22 cellular contexts compared by ENCODE assay signal in genomic region chr1:34759472-34760357, GRCh38. TPM values are rescaled to one million over a fixed set of nuclear protein-coding genes. Genes with fewer than 3 reads are reported as not detected.
DNase-seq lines count a peak whose midpoint lies in the region; ATAC-seq, FAIRE-seq and TF ChIP-seq lines count a peak whose summit lies in the region.
"Had no signal": no experiment of that assay in that cellular context is flagged by ENCODE, and none has a peak within 500 bp of the region (broad histone marks: within the 10 kb centered on the region; RNA-seq: fewer than 3 reads in every experiment).

Gene GJB4, plus strand, starts transcription at chr1:34759740. Its CDS starts 1,515 bp downstream, at chr1:34761255.

- H2AFZ ChIP-seq in H9 (ENCODE audit: low read length) (no peak within 1 kb of the TSS), hepatocyte (no peak within 1 kb of the TSS), osteoblast (ENCODE audit: low read length) (no peak within 1 kb of the TSS)
- H2AFZ ChIP-seq: parathyroid adenoma had no signal

- H3K4me1 ChIP-seq in H9 (ENCODE audit: insufficient read depth, low read length): peaks cover 6% of the 10 kb centered on the region; the same call in 1 of the 2 replicates
- H3K4me1 ChIP-seq in RWPE2 (ENCODE audit: insufficient read depth, poor library complexity, severe bottlenecking): peaks cover 46% of the 10 kb centered on the region
- peaks cover 21% of the 10 kb centered on the region for H3K4me1 ChIP-seq in hepatocyte (ENCODE audit: insufficient read depth)
- peaks cover 8% of the 10 kb centered on the region for H3K4me1 ChIP-seq in osteoblast (ENCODE audit: insufficient read depth, low read length)
- no peaks in the 10 kb centered on the region for H3K4me1 ChIP-seq in HAP-1
- H3K4me1 ChIP-seq: parathyroid adenoma, tibial artery had no signal

- H3K27me3 ChIP-seq in H9 (ENCODE audit: insufficient read depth, low read length) (no peaks in the 10 kb centered on the region), RWPE2 (ENCODE audit: insufficient read depth, poor library complexity, severe bottlenecking) (no peaks in the 10 kb centered on the region), hepatocyte (no peaks in the 10 kb centered on the region), osteoblast (ENCODE audit: insufficient read depth, low read length) (no peaks in the 10 kb centered on the region), HAP-1 (ENCODE audit: low read depth) (no peaks in the 10 kb centered on the region)
- H3K27me3 ChIP-seq: cardiac muscle cell had no signal

- H2AK5ac ChIP-seq in H9 (ENCODE audit: insufficient read length, low read length): no peak within 1 kb of the TSS

- H3K56ac ChIP-seq in H9 (ENCODE audit: insufficient read length, low read depth, low read length): no peak within 1 kb of the TSS

- no peak within 1 kb of the TSS for H2BK20ac ChIP-seq in H9 (ENCODE audit: low read depth, low read length, poor library complexity, severe bottlenecking)

- H3K4me3 Mint-ChIP-seq in H9: no peak within 1 kb of the TSS
- no peak within 1 kb of the TSS for H3K4me3 Mint-ChIP-seq in activated CD4-positive, alpha-beta T cell treated with anti-CD3 and anti-CD28 coated beads for 36 hours
- H3K4me3 Mint-ChIP-seq: activated CD4-positive, alpha-beta memory T cell treated with anti-CD3 and anti-CD28 coated beads, Interleukin-2, amount 10 ng/mL, durations not matched to agents 7 days and 5 days; stimulated activated effector memory CD8-positive, alpha-beta T cell treated with anti-CD3 and anti-CD28 coated beads, Interleukin-12 subunit alpha, Interleukin-12 subunit beta, amount 100 ng/mL, for 72 hours had no signal

- in situ Hi-C loops in HAP-1 (cut with MboI; ENCODE audit: low sequenced_read_pairs): no loop called here

- H3K9ac ChIP-seq in H9 (ENCODE audit: extremely low read depth, insufficient read length, low read length): no peak within 1 kb of the TSS
- H3K9ac ChIP-seq: KMS-11, parathyroid adenoma had no signal

- H3K36me3 Mint-ChIP-seq in H9 (ENCODE audit: insufficient read depth in 1 of 3, low read depth in 3 of 3): no peaks in the 10 kb centered on the region; a peak in 1 of 7 replicates
- no peaks in the 10 kb centered on the region for H3K36me3 Mint-ChIP-seq in activated CD4-positive, alpha-beta T cell treated with anti-CD3 and anti-CD28 coated beads for 36 hours (ENCODE audit: low read depth)
- H3K36me3 Mint-ChIP-seq: stimulated activated effector memory CD8-positive, alpha-beta T cell treated with anti-CD3 and anti-CD28 coated beads, Interleukin-12 subunit alpha, Interleukin-12 subunit beta, amount 100 ng/mL, for 72 hours had no signal

- DNase-seq in H9 (peak; percentile 71), RWPE2 (ENCODE audit: low spot score) (no peak), hepatocyte (ENCODE audit: low spot score) (peak; percentile 45), osteoblast (ENCODE audit: insufficient read length, low spot score, missing footprints) (peak; percentile 67), HAP-1 (ENCODE audit: low spot score in 2 of 2) (no peak), GM19239 (ENCODE audit: insufficient read length, low spot score) (no peak)
- DNase-seq in activated CD4-positive, alpha-beta T cell treated with anti-CD3 and anti-CD28 coated beads for 36 hours: no peak
- DNase-seq: activated CD4-positive, alpha-beta memory T cell treated with anti-CD3 and anti-CD28 coated beads, Interleukin-2, amount 10 ng/mL, durations not matched to agents 7 days and 5 days; COR-L47; hippocampal formation; NCI-H1436 treated with DMSO at 0.1 percent for 48 hours; Right ventricle myocardium superior; T-helper 1 cell; tibial artery had no signal

- no peak within 1 kb of the TSS for H3T11ph ChIP-seq in H9 (ENCODE audit: low read length)

- no peak within 1 kb of the TSS for H3K18ac ChIP-seq in H9 (ENCODE audit: insufficient read length, low read depth, low read length)

- H4K91ac ChIP-seq in H9 (ENCODE audit: insufficient read length, low read depth, low read length): no peak within 1 kb of the TSS

- H3K27ac Mint-ChIP-seq in H9: 0 out of 7 replicates have a peak within 1 kb of the TSS, but pooled peaks of 1 of the 3 experiments have one; percentile 12
- H3K27ac Mint-ChIP-seq in activated CD4-positive, alpha-beta T cell treated with anti-CD3 and anti-CD28 coated beads for 36 hours: no peak within 1 kb of the TSS
- H3K27ac Mint-ChIP-seq: activated CD4-positive, alpha-beta memory T cell treated with anti-CD3 and anti-CD28 coated beads, Interleukin-2, amount 10 ng/mL, durations not matched to agents 7 days and 5 days; stimulated activated effector memory CD8-positive, alpha-beta T cell treated with anti-CD3 and anti-CD28 coated beads, Interleukin-12 subunit alpha, Interleukin-12 subunit beta, amount 100 ng/mL, for 72 hours had no signal

- peaks cover 25 to 27% of the 10 kb centered on the region in 2 experiments for H3K4me1 Mint-ChIP-seq in H9
- H3K4me1 Mint-ChIP-seq in activated CD4-positive, alpha-beta T cell treated with anti-CD3 and anti-CD28 coated beads for 36 hours: no peaks in the 10 kb centered on the region
- H3K4me1 Mint-ChIP-seq: activated CD4-positive, alpha-beta memory T cell treated with anti-CD3 and anti-CD28 coated beads, Interleukin-2, amount 10 ng/mL, durations not matched to agents 7 days and 5 days; stimulated activated effector memory CD8-positive, alpha-beta T cell treated with anti-CD3 and anti-CD28 coated beads, Interleukin-12 subunit alpha, Interleukin-12 subunit beta, amount 100 ng/mL, for 72 hours had no signal

- H4K8ac ChIP-seq in H9 (replicated peaks; ENCODE audit: insufficient read length, low read depth, low read length): no peak within 1 kb of the TSS

- H3K23ac ChIP-seq in H9 (ENCODE audit: insufficient read length, low read depth, low read length): no peak within 1 kb of the TSS

- H3K9me3 ChIP-seq in H9 (ENCODE audit: control insufficient read depth, low read depth, low read length): no peaks in the 10 kb centered on the region
- H3K9me3 ChIP-seq in RWPE2 (ENCODE audit: severe bottlenecking): no peaks in the 10 kb centered on the region
- no peaks in the 10 kb centered on the region for H3K9me3 ChIP-seq in hepatocyte (ENCODE audit: low read depth)
- H3K9me3 ChIP-seq in osteoblast (ENCODE audit: low read depth, low read length): no peaks in the 10 kb centered on the region
- no peaks in the 10 kb centered on the region for H3K9me3 ChIP-seq in HAP-1
- H3K9me3 ChIP-seq: tibial artery had no signal

- H3K4ac ChIP-seq in H9 (ENCODE audit: low read depth, low read length): no peak within 1 kb of the TSS

- H4K5ac ChIP-seq in H9 (ENCODE audit: insufficient read length, low read depth, low read length): no peak within 1 kb of the TSS

- peak; percentile 39; the same call in 2 of the 3 replicates for TF ChIP-seq CTCF in H9 (conservative IDR thresholded peaks at IDR 0.05)
- TF ChIP-seq CTCF in RWPE2 (IDR thresholded peaks at IDR 0.05; ENCODE audit: poor library complexity, severe bottlenecking): peak; percentile 13
- TF ChIP-seq CTCF in hepatocyte (IDR thresholded peaks at IDR 0.05; ENCODE audit: poor library complexity): no peak
- no peak for TF ChIP-seq CTCF in osteoblast (IDR thresholded peaks at IDR 0.05; ENCODE audit: extremely low read depth, low read depth, low read length)

- H3K9me3 Mint-ChIP-seq in H9: no peaks in the 10 kb centered on the region; a peak in 1 of 5 replicates
- H3K9me3 Mint-ChIP-seq in activated CD4-positive, alpha-beta T cell treated with anti-CD3 and anti-CD28 coated beads for 36 hours (ENCODE audit: low read depth): no peaks in the 10 kb centered on the region
- H3K9me3 Mint-ChIP-seq: activated CD4-positive, alpha-beta memory T cell treated with anti-CD3 and anti-CD28 coated beads, Interleukin-2, amount 10 ng/mL, durations not matched to agents 7 days and 5 days; stimulated activated effector memory CD8-positive, alpha-beta T cell treated with anti-CD3 and anti-CD28 coated beads, Interleukin-12 subunit alpha, Interleukin-12 subunit beta, amount 100 ng/mL, for 72 hours had no signal

- POLR2A ChIA-PET in activated CD4-positive, alpha-beta T cell treated with anti-CD3 and anti-CD28 coated beads for 36 hours (lab: Charles Lee): no interaction called here

- H2BK15ac ChIP-seq in H9 (ENCODE audit: low read depth, low read length): no peak within 1 kb of the TSS

- CTCF ChIA-PET in activated CD4-positive, alpha-beta T cell treated with anti-CD3 and anti-CD28 coated beads for 36 hours (lab: Charles Lee): interaction anchor here (1.1 kb wide), 1 partner anchor 16 kb away, joined by 3 read pairs; no protein-coding TSS in a partner anchor

- H3K27me3 Mint-ChIP-seq in H9 (ENCODE audit: low read depth): peaks cover 6% of the 10 kb centered on the region
- no peaks in the 10 kb centered on the region for H3K27me3 Mint-ChIP-seq in activated CD4-positive, alpha-beta T cell treated with anti-CD3 and anti-CD28 coated beads for 36 hours
- H3K27me3 Mint-ChIP-seq: activated CD4-positive, alpha-beta memory T cell treated with anti-CD3 and anti-CD28 coated beads, Interleukin-2, amount 10 ng/mL, durations not matched to agents 7 days and 5 days had no signal

- H3K79me2 ChIP-seq in H9 (ENCODE audit: insufficient read depth, low read length) (no peaks in the 10 kb centered on the region), hepatocyte (no peaks in the 10 kb centered on the region), osteoblast (ENCODE audit: insufficient read depth, low read length) (no peaks in the 10 kb centered on the region)
- H3K79me2 ChIP-seq: parathyroid adenoma had no signal

- H3K79me1 ChIP-seq in H9 (ENCODE audit: insufficient read depth, low read depth, low read length, poor library complexity, severe bottlenecking): no peaks in the 10 kb centered on the region

- H3K27ac ChIP-seq in H9 (ENCODE audit: insufficient read length, low read depth, low read length): no peak within 1 kb of the TSS
- H3K27ac ChIP-seq in RWPE2 (ENCODE audit: poor library complexity, severe bottlenecking): peak within 1 kb of the TSS; percentile 56
- H3K27ac ChIP-seq in hepatocyte: peak within 1 kb of the TSS; percentile 76
- no peak within 1 kb of the TSS for H3K27ac ChIP-seq in osteoblast (ENCODE audit: low read depth, low read length)
- H3K27ac ChIP-seq: cardiac muscle cell, KMS-11, parathyroid adenoma, tibial artery, VCaP had no signal

- H3K9me2 ChIP-seq in hepatocyte (replicated peaks; ENCODE audit: insufficient read depth): no peaks in the 10 kb centered on the region

- no peak within 1 kb of the TSS for H2BK12ac ChIP-seq in H9 (ENCODE audit: insufficient read length, low read depth, low read length)

- H3K4me2 ChIP-seq in H9 (ENCODE audit: insufficient read depth, insufficient read length, low read length): peak within 1 kb of the TSS; percentile 10
- H3K4me2 ChIP-seq in hepatocyte: no peak within 1 kb of the TSS
- no peak within 1 kb of the TSS for H3K4me2 ChIP-seq in osteoblast (ENCODE audit: insufficient read depth, low read length)
- H3K4me2 ChIP-seq: KMS-11 had no signal

- H2BK120ac ChIP-seq in H9 (ENCODE audit: low read depth, low read length, poor library complexity, severe bottlenecking): no peak within 1 kb of the TSS

- intact Hi-C loops in activated CD4-positive, alpha-beta T cell treated with anti-CD3 and anti-CD28 coated beads for 36 hours (cut with DNase I, micrococcal nuclease): no loop called here

- no peaks in the 10 kb centered on the region for H4K20me1 ChIP-seq in H9 (ENCODE audit: control insufficient read depth, insufficient read depth, insufficient read length)
- no peaks in the 10 kb centered on the region for H4K20me1 ChIP-seq in hepatocyte (ENCODE audit: insufficient read depth, poor library complexity, severe bottlenecking)
- no peaks in the 10 kb centered on the region for H4K20me1 ChIP-seq in osteoblast (ENCODE audit: insufficient read depth, low read length)

- H3K36me3 ChIP-seq in RWPE2 (ENCODE audit: low read depth) (peaks cover 18% of the 10 kb centered on the region), hepatocyte (replicated peaks; ENCODE audit: insufficient read depth, low read depth) (no peaks in the 10 kb centered on the region), osteoblast (ENCODE audit: insufficient read depth, low read length) (no peaks in the 10 kb centered on the region), HAP-1 (replicated peaks) (no peaks in the 10 kb centered on the region)
- H3K36me3 ChIP-seq: cardiac muscle cell, tibial artery had no signal

- H2BK5ac ChIP-seq in H9 (ENCODE audit: insufficient read length, low read length): no peak within 1 kb of the TSS

- no CpG with 5 or more reads among the region's 10 CpGs for WGBS in H9 (ENCODE audit: extremely low coverage, insufficient read length, low lambda C conversion rate)
- 54% methylated on average over 10 of the region's 10 CpGs for WGBS in hepatocyte (ENCODE audit: low lambda C conversion rate, missing lambda C conversion rate)

- H3K4me3 ChIP-seq in RWPE2 (ENCODE audit: severe bottlenecking): no peak within 1 kb of the TSS
- H3K4me3 ChIP-seq in hepatocyte: no peak within 1 kb of the TSS
- H3K4me3 ChIP-seq in osteoblast (ENCODE audit: insufficient read depth, low read length): no peak within 1 kb of the TSS
- H3K4me3 ChIP-seq in HAP-1: no peak within 1 kb of the TSS
- H3K4me3 ChIP-seq: cardiac muscle cell, tibial artery had no signal

- no peaks in the 10 kb centered on the region for H3K23me2 ChIP-seq in H9 (ENCODE audit: insufficient read length, low read depth, low read length, poor library complexity, severe bottlenecking)

- peak; percentile 6; the same call in 1 of the 3 replicates for ATAC-seq in RWPE2 (ENCODE audit: low read depth)
- no peak for ATAC-seq in GM21423 (IDR thresholded peaks at IDR 0.05; ENCODE audit: unreplicated experiment)
- no peak for ATAC-seq in activated CD4-positive, alpha-beta T cell treated with anti-CD3 and anti-CD28 coated beads for 36 hours
- ATAC-seq: left lobe of liver; stimulated activated effector memory CD8-positive, alpha-beta T cell treated with anti-CD3 and anti-CD28 coated beads, Interleukin-12 subunit alpha, Interleukin-12 subunit beta, amount 100 ng/mL, for 72 hours had no signal

- H3K14ac ChIP-seq in H9 (ENCODE audit: insufficient read depth, low read length): no peak within 1 kb of the TSS

- FAIRE-seq in GM19239 (lab: Jason Lieb, UNC): no peak
- FAIRE-seq: G401.6 had no signal

RNA-seq across cellular contexts. Expression of gene GJB4, which starts in this region (rescaled TPM):
- not detected in 2 replicates for total RNA-seq in H9 (2021)
- total RNA-seq in hepatocyte: 1.00 and 2.0 TPM in 2 replicates
- polyA plus RNA-seq in hepatocyte: 1.3 and 2.5 TPM in 2 replicates
- total RNA-seq in osteoblast: not detected in 2 replicates
- not detected for total RNA-seq in activated CD4-positive, alpha-beta T cell treated with anti-CD3 and anti-CD28 coated beads for 36 hours
- total RNA-seq: activated CD4-positive, alpha-beta memory T cell treated with anti-CD3 and anti-CD28 coated beads, Interleukin-2, amount 10 ng/mL, durations not matched to agents 7 days and 5 days; cardiac muscle cell; left lobe of liver; Right ventricle myocardium superior had no signal
- polyA plus RNA-seq: cardiac muscle cell had no signal

Comparison
In these comparisons a context has a peak if more than half of its experiments do, and no peak if none do; other contexts are left out.
1. Peak in DNase-seq and H3K4me2 ChIP-seq in H9; RNA of the gene not detected or under 1 TPM.
2. Peak in DNase-seq in osteoblast; RNA of the gene not detected or under 1 TPM.
3. H3K27ac ChIP-seq: peak in RWPE2 (single experiment) and hepatocyte (single experiment); none in H9 (single experiment) and osteoblast (single experiment).
4. CTCF ChIP-seq: peak in H9 (single experiment) and RWPE2 (single experiment); none in hepatocyte (single experiment) and osteoblast (single experiment).